9 cellular contexts compared by ENCODE assay signal in genomic region chr11:118241191-118242098, GRCh38. TPM values are rescaled to one million over a fixed set of nuclear protein-coding genes. Genes with fewer than 3 reads are reported as not detected.
DNase-seq lines count a peak whose midpoint lies in the region; FAIRE-seq and TF ChIP-seq lines count a peak whose summit lies in the region.
"Had no signal": no experiment of that assay in that cellular context is flagged by ENCODE, and none has a peak within 500 bp of the region (broad histone marks: within the 10 kb centered on the region; RNA-seq: fewer than 3 reads in every experiment).

No MANE protein-coding gene starts in this region.

- peak overlapping the region; percentile 85 for H3K4me3 Mint-ChIP-seq in activated T-cell treated with anti-CD3 and anti-CD28 coated beads, Interleukin-2, amount 50 U/mL, for 24 hours

- peaks cover 0 to 23% of the 10 kb centered on the region in 2 donors for H3K4me1 ChIP-seq in right atrium auricular region

- TF ChIP-seq POLR2A in H54 (IDR thresholded peaks at IDR 0.05; ENCODE audit: low read depth, low read length), result no peak

- no peaks in the 10 kb centered on the region for H3K27me3 ChIP-seq in right atrium auricular region

- peak overlapping the region; percentile 67 to 72 for H3K27ac ChIP-seq in right atrium auricular region

- H3K27ac Mint-ChIP-seq in activated T-cell treated with anti-CD3 and anti-CD28 coated beads, Interleukin-2, amount 50 U/mL, for 24 hours, result peak overlapping the region; percentile 98

- peaks cover 97% of the 10 kb centered on the region for H3K4me1 Mint-ChIP-seq in activated T-cell treated with anti-CD3 and anti-CD28 coated beads, Interleukin-2, amount 50 U/mL, for 24 hours (ENCODE audit: low read depth)

- H3K36me3 ChIP-seq in right atrium auricular region, result no peaks in the 10 kb centered on the region

- no peak overlapping the region for H3K4me3 ChIP-seq in right atrium auricular region

- TF ChIP-seq CTCF in right atrium auricular region (IDR thresholded peaks at IDR 0.05), result no peak

- DNase-seq in GF-D8 (lab: John Stamatoyannopoulos, UW) (peak; percentile 100), H54 (ENCODE audit: insufficient read length, low spot score) (peak; percentile 15), NCI-H2029 treated with DMSO at 0.1 percent for 48 hours (lab: John Stamatoyannopoulos, UW) (peak; percentile 31), right atrium auricular region (ENCODE audit: low spot score) (no peak), NCI-H1417 (lab: John Stamatoyannopoulos, UW) (no peak), retina (no peak)
- peak; percentile 77 for DNase-seq in activated T-cell treated with anti-CD3 and anti-CD28 coated beads, Interleukin-2, amount 50 U/mL, for 24 hours
- peak; percentile 44 for DNase-seq in stimulated activated CD8-positive, alpha-beta memory T cell treated with anti-CD3 and anti-CD28 coated beads, Interleukin-15, amount 100 ng/mL, for 1 hour (ENCODE audit: low read depth)
- DNase-seq: IMR-90 had no signal

- no peaks in the 10 kb centered on the region for H3K9me3 Mint-ChIP-seq in activated T-cell treated with anti-CD3 and anti-CD28 coated beads, Interleukin-2, amount 50 U/mL, for 24 hours

- H3K27me3 Mint-ChIP-seq in activated T-cell treated with anti-CD3 and anti-CD28 coated beads, Interleukin-2, amount 50 U/mL, for 24 hours, result no peaks in the 10 kb centered on the region

- peak; percentile 58 for FAIRE-seq in H54 (lab: Jason Lieb, UNC)

- peaks cover 75% of the 10 kb centered on the region for H3K36me3 Mint-ChIP-seq in activated T-cell treated with anti-CD3 and anti-CD28 coated beads, Interleukin-2, amount 50 U/mL, for 24 hours (ENCODE audit: low read depth)

- no peaks in the 10 kb centered on the region for H3K9me3 ChIP-seq in right atrium auricular region

RNA-seq across cellular contexts. Expression of gene MPZL3, which starts 10.7 kb away (rescaled TPM):
- total RNA-seq in right atrium auricular region, result 1 to 10 TPM; 1.0 to 2.0 TPM

RNA-seq across cellular contexts. Expression of gene JAML, which starts 16.6 kb away (rescaled TPM):
- 1 to 10 TPM in 1 of 2 donors, under 1 TPM in 1; 0.48 to 2.2 TPM for total RNA-seq in right atrium auricular region
- total RNA-seq: IMR-90 had no signal

RNA-seq across cellular contexts. Expression of gene MPZL2, which starts 22.7 kb away (rescaled TPM):
- total RNA-seq in right atrium auricular region, result 10 to 100 TPM; 13.8 to 16.8 TPM
- total RNA-seq: IMR-90 had no signal

Comparison
In these comparisons a context has a peak if more than half of its experiments do, and no peak if none do; other contexts are left out.
1. DNase-seq: peak in GF-D8 (single experiment), H54 (single experiment), NCI-H2029 treated with DMSO at 0.1 percent for 48 hours (single experiment), activated T-cell treated with anti-CD3 and anti-CD28 coated beads, Interleukin-2, amount 50 U/mL, for 24 hours (single experiment) and stimulated activated CD8-positive, alpha-beta memory T cell treated with anti-CD3 and anti-CD28 coated beads, Interleukin-15, amount 100 ng/mL, for 1 hour (single experiment); none in right atrium auricular region (single experiment), NCI-H1417 (0 of 3) and retina (single experiment).